In the genomic region with DNA sequence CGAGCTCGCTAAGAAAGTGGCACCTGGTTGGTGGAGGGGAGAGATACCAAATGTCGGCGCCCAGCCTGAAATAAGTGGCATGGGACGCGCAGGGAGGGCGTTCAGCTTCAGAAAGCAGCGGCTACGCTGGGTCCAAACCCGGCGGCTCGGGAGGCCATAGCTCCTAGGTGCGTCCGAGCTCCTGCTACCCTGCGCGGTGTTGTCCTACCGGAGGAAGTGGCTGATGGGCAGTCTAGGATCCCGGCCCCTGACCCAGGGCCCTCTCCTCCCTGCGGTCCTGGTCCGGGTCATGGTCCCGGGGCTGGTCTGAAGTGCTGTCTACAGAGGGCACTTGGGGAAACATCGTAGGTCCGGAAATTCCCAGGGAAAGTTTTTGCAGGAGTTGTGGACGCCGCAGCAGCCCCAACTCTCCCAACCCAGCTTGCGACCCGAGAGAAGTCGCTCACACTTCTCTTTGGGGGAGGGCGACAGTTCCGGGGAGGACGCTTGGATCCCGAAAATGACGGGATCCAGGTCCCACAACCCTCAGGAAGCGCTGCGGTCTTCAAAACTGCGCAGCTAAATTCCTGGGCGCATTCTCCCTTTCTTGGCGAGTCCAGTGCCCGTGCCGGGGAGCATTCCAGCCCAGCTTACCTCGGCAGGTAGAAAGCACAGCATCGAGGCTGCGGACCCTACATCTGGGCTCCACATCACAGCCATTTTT, we compare ENCODE assay signal across 18 cellular contexts. TPM values are rescaled to one million over a fixed set of nuclear protein-coding genes. Genes with fewer than 3 reads are reported as not detected.
DNase-seq lines count a peak whose midpoint lies in the region; ATAC-seq, FAIRE-seq and TF ChIP-seq lines count a peak whose summit lies in the region.
"Had no signal": no experiment of that assay in that cellular context is flagged by ENCODE, and none has a peak within 500 bp of the region (broad histone marks: within the 10 kb centered on the region; RNA-seq: fewer than 3 reads in every experiment).

No MANE protein-coding gene starts in this region.

- peaks cover 30% of the 10 kb centered on the region for H3K27me3 ChIP-seq in HUES48 (ENCODE audit: control insufficient read depth, insufficient read depth, low read length)
- H3K27me3 ChIP-seq in osteoblast (ENCODE audit: insufficient read depth, low read length) = peaks cover 98% of the 10 kb centered on the region

- H3K9me3 ChIP-seq in HUES48 (ENCODE audit: control insufficient read depth, insufficient read depth, low read length) (no peaks in the 10 kb centered on the region), osteoblast (ENCODE audit: low read depth, low read length) (no peaks in the 10 kb centered on the region)
- H3K9me3 ChIP-seq: breast epithelium, Peyer's patch had no signal

- no peak for FAIRE-seq in RCC 7860 (lab: Jason Lieb, UNC)
- FAIRE-seq: GM19239 had no signal

- DNase-seq in activated CD8-positive, alpha-beta memory T cell treated with anti-CD3 and anti-CD28 coated beads, Interleukin-2, amount 50 U/mL, for 48 hours = peak; percentile 62
- no peak for DNase-seq in activated CD8-positive, alpha-beta memory T cell treated with anti-CD3 and anti-CD28 coated beads for 24 hours
- DNase-seq in ecto neural progenitor cell (ENCODE audit: low spot score) (peak; percentile 67), osteoblast (ENCODE audit: insufficient read length, low spot score, missing footprints) (peak; percentile 18), NCI-H69 (lab: John Stamatoyannopoulos, UW) (no peak), RCC 7860 (ENCODE audit: low spot score) (no peak), Right ventricle myocardium inferior (ENCODE audit: missing footprints) (no peak)
- DNase-seq: DMS79; GM23248; hypothalamus; NCI-H2227 treated with DMSO at 0.1 percent for 48 hours; Peyer's patch; stimulated activated CD4-positive, alpha-beta T cell treated with anti-CD3 and anti-CD28 coated beads, Interleukin-4, amount 100 ng/mL, for 1 hour; T-helper 9 cell had no signal

- H3K4me1 ChIP-seq in HUES48 (ENCODE audit: control insufficient read depth, insufficient read depth, low read length) (peaks cover 37% of the 10 kb centered on the region), osteoblast (ENCODE audit: insufficient read depth, low read length) (no peaks in the 10 kb centered on the region)
- H3K4me1 ChIP-seq: breast epithelium had no signal

- intact Hi-C loops in Right ventricle myocardium inferior (cut with DNase I) = no loop called here

- no peak overlapping the region for H2AFZ ChIP-seq in osteoblast (ENCODE audit: low read length)
- H2AFZ ChIP-seq: GM23248 had no signal

- H3K27ac ChIP-seq in HUES48 (ENCODE audit: low read depth, low read length) (peak overlapping the region; percentile 79), osteoblast (ENCODE audit: low read depth, low read length) (no peak overlapping the region)
- H3K27ac ChIP-seq: breast epithelium, GM23248, Peyer's patch had no signal

- H3K79me2 ChIP-seq in osteoblast (ENCODE audit: insufficient read depth, low read length) = no peaks in the 10 kb centered on the region

- peak overlapping the region; percentile 61 for H3K9ac ChIP-seq in HUES48 (ENCODE audit: low read depth, low read length)
- H3K9ac ChIP-seq: GM23248 had no signal

- no peak for ATAC-seq in Right ventricle myocardium inferior

- H3K4me3 ChIP-seq in HUES48 (ENCODE audit: low read depth, low read length) = peak overlapping the region; percentile 68
- H3K4me3 ChIP-seq in osteoblast (ENCODE audit: insufficient read depth, low read length) = no peak overlapping the region
- H3K4me3 ChIP-seq: breast epithelium, GM23248, Peyer's patch had no signal

- H4K20me1 ChIP-seq in osteoblast (ENCODE audit: insufficient read depth, low read length) = no peaks in the 10 kb centered on the region

- TF ChIP-seq CTCF in osteoblast (IDR thresholded peaks at IDR 0.05; ENCODE audit: extremely low read depth, low read depth, low read length) = no peak

- H3K4me2 ChIP-seq in osteoblast (ENCODE audit: insufficient read depth, low read length) = no peak overlapping the region

- H3K36me3 ChIP-seq in HUES48 (ENCODE audit: control insufficient read depth, insufficient read depth, low read length) (no peaks in the 10 kb centered on the region), osteoblast (ENCODE audit: insufficient read depth, low read length) (no peaks in the 10 kb centered on the region)
- H3K36me3 ChIP-seq: breast epithelium, Peyer's patch had no signal

RNA-seq across cellular contexts. Expression of gene FOXB1, which starts 9.1 kb away (rescaled TPM):
- total RNA-seq in osteoblast = not detected in 2 replicates
- total RNA-seq in Right ventricle myocardium inferior = not detected
- total RNA-seq: breast epithelium, GM23248, mesenteric fat pad, Peyer's patch had no signal

Comparison
In these comparisons a context has a peak if more than half of its experiments do, and no peak if none do; other contexts are left out.
1. DNase-seq: peak in activated CD8-positive, alpha-beta memory T cell treated with anti-CD3 and anti-CD28 coated beads, Interleukin-2, amount 50 U/mL, for 48 hours (single experiment), ecto neural progenitor cell (single experiment) and osteoblast (single experiment); none in activated CD8-positive, alpha-beta memory T cell treated with anti-CD3 and anti-CD28 coated beads for 24 hours (single experiment), NCI-H69 (single experiment), RCC 7860 (single experiment) and Right ventricle myocardium inferior (single experiment).